In the genomic region with DNA sequence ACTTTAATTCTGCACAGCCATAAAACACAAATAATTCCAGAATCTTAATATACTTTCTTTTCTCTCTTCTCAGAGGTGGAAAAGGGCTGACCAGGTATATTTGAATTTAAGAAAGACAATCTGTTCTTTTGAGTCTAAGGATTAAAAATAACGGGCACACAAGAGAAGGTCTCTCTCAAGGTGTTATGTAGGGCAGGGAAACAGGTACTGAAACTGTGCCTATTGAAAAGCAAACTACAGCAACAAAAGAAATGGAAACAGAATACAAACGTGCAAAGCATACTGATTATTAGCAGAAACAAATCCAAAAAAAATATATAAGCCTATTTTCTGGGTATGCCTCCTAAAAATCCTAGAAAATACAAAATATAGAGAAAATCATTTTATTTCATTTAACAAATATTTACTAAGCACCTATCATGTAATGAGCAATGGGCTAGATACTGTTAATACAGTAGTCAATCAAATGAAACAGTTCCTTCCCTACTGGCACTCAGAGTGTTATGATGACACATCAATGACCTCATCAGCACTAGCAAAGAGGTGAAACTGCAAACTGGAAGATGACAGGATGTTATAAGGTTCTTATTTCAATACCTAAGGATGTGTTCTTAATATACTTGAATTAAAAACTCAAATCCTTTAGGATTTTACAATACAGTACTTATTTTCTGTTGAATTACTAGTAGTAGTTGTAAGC, we compare ENCODE assay signal across 8 cellular contexts.
DNase-seq lines count a peak whose midpoint lies in the region; ATAC-seq and TF ChIP-seq lines count a peak whose summit lies in the region.

No MANE protein-coding gene starts in this region.

- no peak overlapping the region for H2AFZ ChIP-seq in SK-N-SH (ENCODE audit: low read depth)

- no peak overlapping the region for H3K9ac ChIP-seq in SK-N-SH

- no peaks in the 10 kb centered on the region for H4K20me1 ChIP-seq in SK-N-SH (ENCODE audit: insufficient read depth)

- no peak for TF ChIP-seq CTCF in GM10248 (IDR thresholded peaks at IDR 0.05; ENCODE audit: control extremely low read depth, extremely low read depth, low read depth, missing control alignments)
- TF ChIP-seq CTCF in SK-N-SH (IDR thresholded peaks at IDR 0.05): no peak

- DNase-seq in GM10248 (ENCODE audit: extremely low spot score) (peak; percentile 39), HEK293T (ENCODE audit: extremely low spot score) (no peak), SK-N-SH (no peak), hepatic stellate cell (ENCODE audit: low spot score) (peak; percentile 9), mesenteric fat pad (ENCODE audit: low spot score) (no peak), Kasumi-1 (lab: John Stamatoyannopoulos, UW) (no peak), NCI-H526 treated with DMSO at 0.1 percent for 48 hours (lab: John Stamatoyannopoulos, UW) (no peak), sciatic nerve (ENCODE audit: low spot score) (no peak)

- POLR2A ChIA-PET in GM10248 (lab: Yijun Ruan, JAX): no interaction called here
- POLR2A ChIA-PET in HEK293T (lab: Yijun Ruan, JAX): no interaction called here
- POLR2A ChIA-PET in SK-N-SH (lab: Yijun Ruan, JAX): no interaction called here

- H3F3A ChIP-seq in SK-N-SH (replicated peaks; ENCODE audit: insufficient read depth): no peaks in the 10 kb centered on the region

- no peak for TF ChIP-seq EP300 in SK-N-SH (IDR thresholded peaks at IDR 0.05; ENCODE audit: borderline replicate concordance in 1 of 2, low read depth in 1 of 2, low read length in 1 of 2)

- no peaks in the 10 kb centered on the region for H3K36me3 ChIP-seq in SK-N-SH (replicated peaks in 1 of 2; ENCODE audit: control insufficient read depth in 1 of 2, insufficient read depth in 2 of 2, low read length in 1 of 2)

- WGBS in SK-N-SH (ENCODE audit: low lambda C conversion rate): 90% methylated on average over 2 of the region's 2 CpGs

- no peaks in the 10 kb centered on the region for H3K79me2 ChIP-seq in SK-N-SH (ENCODE audit: insufficient read depth)

- H3K9me3 ChIP-seq in SK-N-SH: no peaks in the 10 kb centered on the region

- no peak for TF ChIP-seq RAD21 in SK-N-SH (IDR thresholded peaks at IDR 0.05; ENCODE audit: low read length)

- CTCF ChIA-PET in GM10248 (lab: Yijun Ruan, JAX): interaction anchor here (1.2 to 1.4 kb wide), 2 partner anchors 18 to 22 kb away, joined by 3 read pairs; no protein-coding TSS in a partner anchor
- CTCF ChIA-PET in HEK293T (lab: Yijun Ruan, JAX): no interaction called here
- CTCF ChIA-PET in SK-N-SH (lab: Yijun Ruan, JAX): no interaction called here

- ATAC-seq in sciatic nerve: no peak

- no peak overlapping the region for H3K27ac ChIP-seq in SK-N-SH (ENCODE audit: low read depth in 2 of 2, low read length in 1 of 2)

- H3K4me1 ChIP-seq in SK-N-SH (ENCODE audit: control insufficient read depth in 1 of 2, insufficient read depth in 2 of 2, low read depth in 1 of 2, low read length in 1 of 2): no peaks in the 10 kb centered on the region

- no peak overlapping the region for H3K4me3 ChIP-seq in SK-N-SH (ENCODE audit: low read depth in 2 of 2, low read length in 1 of 2)

- intact Hi-C loops in sciatic nerve (cut with DNase I): no loop called here

- no peaks in the 10 kb centered on the region for H3K27me3 ChIP-seq in SK-N-SH (ENCODE audit: insufficient read depth)

- H3K4me2 ChIP-seq in SK-N-SH: no peak overlapping the region

- H3K9me2 ChIP-seq in SK-N-SH: no peaks in the 10 kb centered on the region

TF ChIP-seq in HEK293T, 16 proteins besides CTCF, POLR2A, EP300 and RAD21:
- TF ChIP-seq, protein P1, sequence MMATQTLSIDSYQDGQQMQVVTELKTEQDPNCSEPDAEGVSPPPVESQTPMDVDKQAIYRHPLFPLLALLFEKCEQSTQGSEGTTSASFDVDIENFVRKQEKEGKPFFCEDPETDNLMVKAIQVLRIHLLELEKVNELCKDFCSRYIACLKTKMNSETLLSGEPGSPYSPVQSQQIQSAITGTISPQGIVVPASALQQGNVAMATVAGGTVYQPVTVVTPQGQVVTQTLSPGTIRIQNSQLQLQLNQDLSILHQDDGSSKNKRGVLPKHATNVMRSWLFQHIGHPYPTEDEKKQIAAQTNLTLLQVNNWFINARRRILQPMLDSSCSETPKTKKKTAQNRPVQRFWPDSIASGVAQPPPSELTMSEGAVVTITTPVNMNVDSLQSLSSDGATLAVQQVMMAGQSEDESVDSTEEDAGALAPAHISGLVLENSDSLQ (IDR thresholded peaks at IDR 0.05): peak; percentile 24; the same call in 1 of the 2 replicates
- no peak for TF ChIP-seq HDGF (IDR thresholded peaks at IDR 0.05; ENCODE audit: borderline replicate concordance)

TF ChIP-seq in SK-N-SH, 30 proteins besides CTCF, POLR2A, EP300 and RAD21:
- TF ChIP-seq GATA2 (CRISPR knock-in tag; IDR thresholded peaks at IDR 0.05): no peak
- TF ChIP-seq TEAD4 (IDR thresholded peaks at IDR 0.05; ENCODE audit: borderline replicate concordance, insufficient read depth): no peak
- TF ChIP-seq, protein P2, sequence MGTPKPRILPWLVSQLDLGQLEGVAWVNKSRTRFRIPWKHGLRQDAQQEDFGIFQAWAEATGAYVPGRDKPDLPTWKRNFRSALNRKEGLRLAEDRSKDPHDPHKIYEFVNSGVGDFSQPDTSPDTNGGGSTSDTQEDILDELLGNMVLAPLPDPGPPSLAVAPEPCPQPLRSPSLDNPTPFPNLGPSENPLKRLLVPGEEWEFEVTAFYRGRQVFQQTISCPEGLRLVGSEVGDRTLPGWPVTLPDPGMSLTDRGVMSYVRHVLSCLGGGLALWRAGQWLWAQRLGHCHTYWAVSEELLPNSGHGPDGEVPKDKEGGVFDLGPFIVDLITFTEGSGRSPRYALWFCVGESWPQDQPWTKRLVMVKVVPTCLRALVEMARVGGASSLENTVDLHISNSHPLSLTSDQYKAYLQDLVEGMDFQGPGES (IDR thresholded peaks at IDR 0.05; ENCODE audit: low read depth, low read length): no peak
- peak; percentile 50; the same call in 1 of the 2 replicates for TF ChIP-seq FOSL2 (IDR thresholded peaks at IDR 0.05; ENCODE audit: borderline replicate concordance, low read depth)
- TF ChIP-seq RCOR1 (IDR thresholded peaks at IDR 0.05; ENCODE audit: low read length): no peak
- TF ChIP-seq, protein P3, sequence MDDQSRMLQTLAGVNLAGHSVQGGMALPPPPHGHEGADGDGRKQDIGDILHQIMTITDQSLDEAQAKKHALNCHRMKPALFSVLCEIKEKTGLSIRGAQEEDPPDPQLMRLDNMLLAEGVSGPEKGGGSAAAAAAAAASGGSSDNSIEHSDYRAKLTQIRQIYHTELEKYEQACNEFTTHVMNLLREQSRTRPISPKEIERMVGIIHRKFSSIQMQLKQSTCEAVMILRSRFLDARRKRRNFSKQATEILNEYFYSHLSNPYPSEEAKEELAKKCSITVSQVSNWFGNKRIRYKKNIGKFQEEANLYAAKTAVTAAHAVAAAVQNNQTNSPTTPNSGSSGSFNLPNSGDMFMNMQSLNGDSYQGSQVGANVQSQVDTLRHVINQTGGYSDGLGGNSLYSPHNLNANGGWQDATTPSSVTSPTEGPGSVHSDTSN (IDR thresholded peaks at IDR 0.05): 0 out of 2 replicates have a peak, but pooled peaks have one; percentile 8
- no peak for TF ChIP-seq EZH2phosphoT487 (IDR thresholded peaks at IDR 0.05; ENCODE audit: borderline replicate concordance, low read depth)
- TF ChIP-seq JUND (IDR thresholded peaks at IDR 0.05): peak; percentile 22; the same call in 1 of the 2 replicates

Comparison
In these comparisons a context has a peak if more than half of its experiments do, and no peak if none do; other contexts are left out.
1. DNase-seq: peak in GM10248 (single experiment) and hepatic stellate cell (single experiment); none in HEK293T (single experiment), SK-N-SH (single experiment), mesenteric fat pad (single experiment), Kasumi-1 (0 of 2), NCI-H526 treated with DMSO at 0.1 percent for 48 hours (single experiment) and sciatic nerve (single experiment).